11 cellular contexts compared by ENCODE assay signal in genomic region chr10:127976701-127977367, GRCh38.
DNase-seq lines count a peak whose midpoint lies in the region; ATAC-seq and TF ChIP-seq lines count a peak whose summit lies in the region.
"Had no signal": no experiment of that assay in that cellular context is flagged by ENCODE, and none has a peak within 500 bp of the region (broad histone marks: within the 10 kb centered on the region; RNA-seq: fewer than 3 reads in every experiment).

No MANE protein-coding gene starts in this region.

- H3K36me3 ChIP-seq in PC-9 (ENCODE audit: low read depth) (no peaks in the 10 kb centered on the region), left lung (no peaks in the 10 kb centered on the region)

- H3K27ac ChIP-seq in PC-9 (peak overlapping the region; percentile 36; the same call in 1 of the 2 replicates), left lung (peak overlapping the region; percentile 72 to 81), temporal lobe (ENCODE audit: low read depth, low read length) (peak overlapping the region; percentile 63)

- no peaks in the 10 kb centered on the region for H3K27me3 Mint-ChIP-seq in chondrocyte (ENCODE audit: low read depth)

- peaks cover 3% of the 10 kb centered on the region for H3K9me3 Mint-ChIP-seq in chondrocyte (ENCODE audit: low read depth)

- H3K27ac Mint-ChIP-seq in chondrocyte (ENCODE audit: unreplicated experiment), result peak overlapping the region; percentile 86

- intact Hi-C loops in PC-9 (cut with micrococcal nuclease; ENCODE audit: unreplicated experiment) (loop anchor here (2.0 kb wide), 2 partner anchors 32 to 54 kb away; no protein-coding TSS in a partner anchor), left lung (cut with DNase I) (no loop called here)

- BruUV-seq in PC-9 (replicated peaks; lab: Mats Ljungman, UMichigan), result no TSS peak

- H3K9me2 ChIP-seq in PC-9 (ENCODE audit: insufficient read depth), result no peaks in the 10 kb centered on the region

- H3K79me2 ChIP-seq in PC-9 (ENCODE audit: low read depth), result no peaks in the 10 kb centered on the region

- CTCF ChIA-PET in PC-9 (lab: Charles Lee), result no interaction called here

- H4K20me1 ChIP-seq in PC-9 (ENCODE audit: insufficient read depth), result no peaks in the 10 kb centered on the region
- H4K20me1 ChIP-seq: BLaER1 treated with 17β-estradiol and CSF1 and Interleukin-3, amounts not matched to agents 10 nM and 100 nM had no signal

- ATAC-seq in left lung (peak; percentile 11), GM19328 (IDR thresholded peaks at IDR 0.05; ENCODE audit: unreplicated experiment) (no peak), GM21576 (IDR thresholded peaks at IDR 0.05; ENCODE audit: unreplicated experiment) (no peak), HG02885 (IDR thresholded peaks at IDR 0.05; ENCODE audit: poor library complexity, unreplicated experiment) (no peak)

- POLR2A ChIA-PET in PC-9 (lab: Charles Lee; ENCODE audit: unreplicated experiment), result interaction anchor here (0.6 kb wide), 1 partner anchor 68 kb away, joined by 4 read pairs; no protein-coding TSS in a partner anchor

- peak overlapping the region; percentile 60 for H3K4me2 ChIP-seq in PC-9

- H3K4me3 ChIP-seq in PC-9 (no peak overlapping the region; the same call in 1 of the 2 replicates), left lung (no peak overlapping the region)
- H3K4me3 ChIP-seq: BLaER1 treated with 17β-estradiol and CSF1 and Interleukin-3, amounts not matched to agents 10 nM and 100 nM had no signal

- H3K9me3 ChIP-seq in PC-9 (ENCODE audit: insufficient read depth, low read depth) (no peaks in the 10 kb centered on the region), left lung (peaks cover 0 to 8% of the 10 kb centered on the region in 2 donors)

- H3K4me1 ChIP-seq in PC-9 (replicated peaks; ENCODE audit: insufficient read depth) (peaks cover 25% of the 10 kb centered on the region), left lung (peaks cover 18 to 77% of the 10 kb centered on the region in 2 donors)

- DNase-seq in PC-9, result peak in 1 of 2 experiments; percentile 3
- DNase-seq in chondrocyte (ENCODE audit: low spot score), result no peak
- DNase-seq in left lung, result no peak
- DNase-seq in NCI-H446 (lab: John Stamatoyannopoulos, UW), result no peak
- DNase-seq: NCI-H1694 had no signal

- no peak overlapping the region for H2AFZ ChIP-seq in PC-9

- H3K4me3 Mint-ChIP-seq in chondrocyte (ENCODE audit: unreplicated experiment), result no peak overlapping the region
- H3K4me3 Mint-ChIP-seq: IgD-negative memory B cell had no signal

- H3K4me1 Mint-ChIP-seq in chondrocyte (ENCODE audit: low read depth), result peaks cover 25% of the 10 kb centered on the region
- H3K4me1 Mint-ChIP-seq: IgD-negative memory B cell had no signal

- TF ChIP-seq CTCF in PC-9 (conservative IDR thresholded peaks at IDR 0.05), result no peak
- TF ChIP-seq CTCF in chondrocyte (IDR thresholded peaks at IDR 0.05), result no peak
- no peak for TF ChIP-seq CTCF in left lung (IDR thresholded peaks at IDR 0.05)

- H3F3A ChIP-seq in PC-9 (ENCODE audit: insufficient read depth, low read depth), result no peaks in the 10 kb centered on the region

- no peaks in the 10 kb centered on the region for H3K27me3 ChIP-seq in PC-9 (ENCODE audit: insufficient read depth, low read depth)
- H3K27me3 ChIP-seq in left lung, result no peaks in the 10 kb centered on the region
- H3K27me3 ChIP-seq: BLaER1 treated with 17β-estradiol and CSF1 and Interleukin-3, amounts not matched to agents 10 nM and 100 nM had no signal

- H3K36me3 Mint-ChIP-seq in chondrocyte (ENCODE audit: low read depth), result peaks cover 1% of the 10 kb centered on the region
- H3K36me3 Mint-ChIP-seq: IgD-negative memory B cell had no signal
